8 cellular contexts compared by ENCODE assay signal in the genomic region with DNA sequence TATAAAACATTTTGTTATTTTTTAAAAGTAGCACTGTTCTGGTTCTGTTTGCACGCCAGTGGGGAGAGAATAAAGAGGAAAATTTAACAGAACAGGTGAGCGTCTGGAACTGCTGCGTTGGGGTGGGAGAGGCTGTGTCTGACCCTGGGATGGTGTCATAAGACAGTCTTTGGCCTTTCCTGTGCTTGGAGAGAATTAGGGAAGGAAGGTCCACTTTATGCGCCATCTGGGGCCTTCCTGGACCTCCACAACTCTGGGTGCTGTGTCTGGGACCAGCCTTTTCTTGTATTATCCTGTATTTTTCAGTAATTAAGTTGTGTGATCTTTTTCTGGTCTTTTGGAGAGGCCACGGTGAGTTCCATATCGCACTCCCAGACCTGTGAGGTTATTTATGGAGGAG. TPM values are rescaled to one million over a fixed set of nuclear protein-coding genes. Genes with fewer than 3 reads are reported as not detected.
A peak's percentile ranks its signal among the peaks of the same experiment; 100 is the strongest.
DNase-seq lines count a peak whose midpoint lies in the region; TF ChIP-seq lines count a peak whose summit lies in the region.

No MANE protein-coding gene starts in this region.

- peak overlapping the region; percentile 100 for H3K4me2 ChIP-seq in BLaER1
- no peak overlapping the region for H3K4me2 ChIP-seq in MM.1S (ENCODE audit: low read depth, low read length)

- TF ChIP-seq CTCF in dorsolateral prefrontal cortex (IDR thresholded peaks at IDR 0.05 in 54 of 56, conservative IDR thresholded peaks at IDR 0.05 in 2 of 56; ENCODE audit: low read depth in 1 of 56, partially characterized antibody in 56 of 56) (no peak), neutrophil (IDR thresholded peaks at IDR 0.05) (no peak), MM.1S (IDR thresholded peaks at IDR 0.05; ENCODE audit: low read length) (no peak)

- H3K27me3 ChIP-seq in BLaER1 (no peaks in the 10 kb centered on the region), dorsolateral prefrontal cortex (peaks cover 0 to 6% (median 0%) of the 10 kb centered on the region in 45 donors), neutrophil (peaks cover 7% of the 10 kb centered on the region), MM.1S (replicated peaks; ENCODE audit: insufficient read depth, low read length) (peaks cover 10% of the 10 kb centered on the region; the same call in 1 of the 2 replicates)

- DNase-seq in dorsolateral prefrontal cortex (no peak), head of caudate nucleus (no peak), occipital lobe (lab: John Stamatoyannopoulos, UW) (no peak), MM.1S (no peak)
- DNase-seq in activated naive CD4-positive, alpha-beta T cell (lab: John Stamatoyannopoulos, UW) = no peak

- H3K9me2 ChIP-seq in MM.1S (replicated peaks; ENCODE audit: insufficient read depth, low read length) = no peaks in the 10 kb centered on the region

- peak overlapping the region; percentile 94 for H3K4me3 ChIP-seq in BLaER1
- peak overlapping the region in 39 of 59 donors; percentile 0 to 81 (median 68) for H3K4me3 ChIP-seq in dorsolateral prefrontal cortex
- H3K4me3 ChIP-seq in neutrophil (ENCODE audit: low read depth in 1 of 2, low read length in 1 of 2) = peak overlapping the region in 1 of 2 experiments; percentile 79
- no peak overlapping the region for H3K4me3 ChIP-seq in MM.1S (ENCODE audit: low read length)

- H3K36me3 ChIP-seq in BLaER1 (no peaks in the 10 kb centered on the region), neutrophil (no peaks in the 10 kb centered on the region), MM.1S (replicated peaks; ENCODE audit: insufficient read depth, low read length) (no peaks in the 10 kb centered on the region)

- no peak overlapping the region for H2AFZ ChIP-seq in MM.1S (ENCODE audit: low read length)

- no peaks in the 10 kb centered on the region for H3K79me2 ChIP-seq in MM.1S (ENCODE audit: low read length)

- H3K9me3 ChIP-seq in BLaER1 (no peaks in the 10 kb centered on the region), neutrophil (no peaks in the 10 kb centered on the region), MM.1S (replicated peaks; ENCODE audit: insufficient read depth, low read length) (no peaks in the 10 kb centered on the region)

- peak overlapping the region; percentile 92 to 95 (median 94) for H3K27ac Mint-ChIP-seq in IgD-negative memory B cell

- H3K4me1 ChIP-seq in BLaER1 = peaks cover 82% of the 10 kb centered on the region
- H3K4me1 ChIP-seq in neutrophil (ENCODE audit: control insufficient read depth in 1 of 2, insufficient read depth in 1 of 2, low read depth in 1 of 2, low read length in 1 of 2) = peaks cover 32 to 35% of the 10 kb centered on the region in 2 experiments
- H3K4me1 ChIP-seq in MM.1S (ENCODE audit: low read length) = peaks cover 16% of the 10 kb centered on the region

- H4K20me1 ChIP-seq in BLaER1 (peaks cover 19% of the 10 kb centered on the region), MM.1S (ENCODE audit: insufficient read depth, low read length) (no peaks in the 10 kb centered on the region)

- H3K4me3 Mint-ChIP-seq in IgD-negative memory B cell = peak overlapping the region; percentile 93 to 99 (median 97)

- peaks cover 1% of the 10 kb centered on the region for H3K27me3 Mint-ChIP-seq in IgD-negative memory B cell

- H3F3A ChIP-seq in MM.1S (ENCODE audit: insufficient read depth, low read length) = peaks cover 3% of the 10 kb centered on the region; the same call in 1 of the 2 replicates

- peaks cover 1% of the 10 kb centered on the region for H3K36me3 Mint-ChIP-seq in IgD-negative memory B cell

- H3K9me3 Mint-ChIP-seq in IgD-negative memory B cell = no peaks in the 10 kb centered on the region

- intact Hi-C loops in dorsolateral prefrontal cortex (cut with DNase I) = loop anchor here (5.0 to 10.0 kb wide), 4 partner anchors 48 to 833 kb away; no protein-coding TSS in a partner anchor
- intact Hi-C loops in head of caudate nucleus (cut with DNase I) = loop anchor here (5.0 to 10.0 kb wide), 2 partner anchors 68 to 266 kb away; no protein-coding TSS in a partner anchor

- peak overlapping the region; percentile 87 for H3K27ac ChIP-seq in BLaER1
- H3K27ac ChIP-seq in dorsolateral prefrontal cortex = peak overlapping the region in 30 of 59 donors; percentile 2 to 85 (median 43)
- H3K27ac ChIP-seq in neutrophil = peak overlapping the region; percentile 81
- no peak overlapping the region for H3K27ac ChIP-seq in MM.1S (ENCODE audit: low read length)

- peaks cover 44 to 59% (median 53%) of the 10 kb centered on the region in 3 donors for H3K4me1 Mint-ChIP-seq in IgD-negative memory B cell

- peak overlapping the region; percentile 89 for H3K9ac ChIP-seq in BLaER1
- H3K9ac ChIP-seq in MM.1S (ENCODE audit: low read length) = no peak overlapping the region

RNA-seq across cellular contexts. Expression of a gene that starts 3.3 kb away (rescaled TPM):
- polyA plus RNA-seq in IgD-negative memory B cell = 33.1 TPM
- total RNA-seq in dorsolateral prefrontal cortex = 10 to 100 TPM in 29 of 120 experiments, 1 to 10 TPM in 91; 3.4 to 14.5 (median 8.3) TPM
- total RNA-seq in occipital lobe = 5.3 TPM

RNA-seq across cellular contexts. Expression of a gene that starts 17.0 kb away (rescaled TPM):
- polyA plus RNA-seq in IgD-negative memory B cell = 35.5 TPM
- total RNA-seq in dorsolateral prefrontal cortex = 10 to 100 TPM; 19.3 to 41.3 (median 27.1) TPM
- total RNA-seq in occipital lobe = 42.4 TPM

RNA-seq across cellular contexts. Expression of a gene that starts 55.7 kb away (rescaled TPM):
- polyA plus RNA-seq in IgD-negative memory B cell = 2.2 TPM
- 10 to 100 TPM in 119 of 120 experiments, 1 to 10 TPM in 1; 6.1 to 36.9 (median 20.8) TPM for total RNA-seq in dorsolateral prefrontal cortex
- total RNA-seq in occipital lobe = 20.6 TPM
